ENCODE assay signal across 11 cellular contexts in genomic region chr12:100375023-100375737, GRCh38. TPM values are rescaled to one million over a fixed set of nuclear protein-coding genes. Genes with fewer than 3 reads are reported as not detected.
A peak's percentile ranks its signal among the peaks of the same experiment; 100 is the strongest.
DNase-seq lines count a peak whose midpoint lies in the region; ATAC-seq and TF ChIP-seq lines count a peak whose summit lies in the region.
"Had no signal": no experiment of that assay in that cellular context is flagged by ENCODE, and none has a peak within 500 bp of the region (broad histone marks: within the 10 kb centered on the region; RNA-seq: fewer than 3 reads in every experiment).

No MANE protein-coding gene starts in this region.

- no peak overlapping the region for H3K4me3 Mint-ChIP-seq in CD8-positive, alpha-beta memory T cell
- H3K4me3 Mint-ChIP-seq in activated CD4-positive, alpha-beta T cell treated with anti-CD3 and anti-CD28 coated beads for 36 hours, result no peak overlapping the region

- no peaks in the 10 kb centered on the region for H3K9me3 ChIP-seq in lung (ENCODE audit: control insufficient read depth in 2 of 2, insufficient read depth in 1 of 2, low read length in 1 of 2)
- H3K9me3 ChIP-seq in uterus, result no peaks in the 10 kb centered on the region
- H3K9me3 ChIP-seq in CD8-positive, alpha-beta memory T cell (ENCODE audit: low read length), result no peaks in the 10 kb centered on the region

- H3K36me3 Mint-ChIP-seq in CD8-positive, alpha-beta memory T cell, result no peaks in the 10 kb centered on the region
- no peaks in the 10 kb centered on the region for H3K36me3 Mint-ChIP-seq in activated CD4-positive, alpha-beta T cell treated with anti-CD3 and anti-CD28 coated beads for 36 hours (ENCODE audit: low read depth)

- intact Hi-C loops in uterus (cut with DNase I; ENCODE audit: low total_unique reads), result no loop called here
- intact Hi-C loops in activated CD4-positive, alpha-beta T cell treated with anti-CD3 and anti-CD28 coated beads for 36 hours (cut with DNase I, micrococcal nuclease), result no loop called here

- H3K27ac ChIP-seq in lung (ENCODE audit: low read depth in 1 of 2, low read length in 1 of 2) (no peak overlapping the region), uterus (no peak overlapping the region)
- no peak overlapping the region for H3K27ac ChIP-seq in CD8-positive, alpha-beta memory T cell (ENCODE audit: low read depth, low read length)

- no peak for TF ChIP-seq POLR2A in uterus (IDR thresholded peaks at IDR 0.05)

- no peaks in the 10 kb centered on the region for H3K27me3 ChIP-seq in lung (ENCODE audit: control insufficient read depth, insufficient read depth)
- no peaks in the 10 kb centered on the region for H3K27me3 ChIP-seq in uterus
- no peaks in the 10 kb centered on the region for H3K27me3 ChIP-seq in CD8-positive, alpha-beta memory T cell (ENCODE audit: insufficient read depth, low read length, poor library complexity, severe bottlenecking)

- H3K4me3 ChIP-seq in cardiac fibroblast (replicated peaks in 1 of 2; ENCODE audit: low read depth in 2 of 2, low read length in 2 of 2) (no peak overlapping the region), lung (no peak overlapping the region), uterus (no peak overlapping the region)
- H3K4me3 ChIP-seq in CD8-positive, alpha-beta memory T cell (ENCODE audit: low read length), result no peak overlapping the region

- H3K36me3 ChIP-seq in lung (ENCODE audit: control insufficient read depth in 2 of 2, insufficient read depth in 2 of 2, low read length in 2 of 2) (no peaks in the 10 kb centered on the region), uterus (no peaks in the 10 kb centered on the region)
- no peaks in the 10 kb centered on the region for H3K36me3 ChIP-seq in CD8-positive, alpha-beta memory T cell (ENCODE audit: insufficient read depth, low read length)

- TF ChIP-seq CTCF in cardiac fibroblast (IDR thresholded peaks at IDR 0.05; ENCODE audit: low read depth, low read length), result no peak
- TF ChIP-seq CTCF in lung (IDR thresholded peaks at IDR 0.05; ENCODE audit: control extremely low read depth, extremely low read depth), result no peak
- no peak for TF ChIP-seq CTCF in uterus (IDR thresholded peaks at IDR 0.05)

- H3K9me3 Mint-ChIP-seq in CD8-positive, alpha-beta memory T cell, result no peaks in the 10 kb centered on the region
- H3K9me3 Mint-ChIP-seq in activated CD4-positive, alpha-beta T cell treated with anti-CD3 and anti-CD28 coated beads for 36 hours (ENCODE audit: low read depth), result no peaks in the 10 kb centered on the region

- POLR2A ChIA-PET in CD8-positive, alpha-beta memory T cell (lab: Charles Lee), result no interaction called here
- POLR2A ChIA-PET in activated CD4-positive, alpha-beta T cell treated with anti-CD3 and anti-CD28 coated beads for 36 hours (lab: Charles Lee), result no interaction called here

- peaks cover 2 to 18% of the 10 kb centered on the region in 2 donors for H3K27me3 Mint-ChIP-seq in CD8-positive, alpha-beta memory T cell
- peaks cover 2% of the 10 kb centered on the region for H3K27me3 Mint-ChIP-seq in activated CD4-positive, alpha-beta T cell treated with anti-CD3 and anti-CD28 coated beads for 36 hours

- H3K27ac Mint-ChIP-seq in CD8-positive, alpha-beta memory T cell, result no peak overlapping the region
- no peak overlapping the region for H3K27ac Mint-ChIP-seq in activated CD4-positive, alpha-beta T cell treated with anti-CD3 and anti-CD28 coated beads for 36 hours

- H3K4me1 Mint-ChIP-seq in CD8-positive, alpha-beta memory T cell, result no peaks in the 10 kb centered on the region
- H3K4me1 Mint-ChIP-seq in activated CD4-positive, alpha-beta T cell treated with anti-CD3 and anti-CD28 coated beads for 36 hours, result no peaks in the 10 kb centered on the region

- H3K4me1 ChIP-seq in lung (ENCODE audit: control insufficient read depth in 2 of 2, insufficient read depth in 2 of 2, low read length in 2 of 2) (no peaks in the 10 kb centered on the region), uterus (no peaks in the 10 kb centered on the region)
- H3K4me1 ChIP-seq in CD8-positive, alpha-beta memory T cell (ENCODE audit: insufficient read depth, low read length), result no peaks in the 10 kb centered on the region

- CTCF ChIA-PET in CD8-positive, alpha-beta memory T cell (lab: Charles Lee), result no interaction called here
- CTCF ChIA-PET in activated CD4-positive, alpha-beta T cell treated with anti-CD3 and anti-CD28 coated beads for 36 hours (lab: Charles Lee), result interaction anchor here (0.6 kb wide), 1 partner anchor 9 kb away, joined by 3 read pairs; no protein-coding TSS in a partner anchor

- 57 to 75% methylated on average over 12 of the region's 12 CpGs for WGBS in lung, 2 donors

- DNase-seq in NCI-H82 (lab: John Stamatoyannopoulos, UW) (peak; percentile 7), NCI-H82 treated with DMSO at 0.1 percent for 48 hours (lab: John Stamatoyannopoulos, UW; ENCODE audit: unreplicated experiment) (no peak), cardiac fibroblast (ENCODE audit: low read depth in 2 of 2) (peak; percentile 41 to 76), lung (ENCODE audit: low spot score) (peak; percentile 34), uterus (peak; percentile 28 to 64)
- no peak for DNase-seq in stimulated activated naive CD4-positive, alpha-beta T cell treated with Interleukin-2 at 50 U/mL for 16 hours (lab: John Stamatoyannopoulos, UW)
- no peak for DNase-seq in CD8-positive, alpha-beta memory T cell
- no peak for DNase-seq in activated CD4-positive, alpha-beta T cell treated with anti-CD3 and anti-CD28 coated beads for 36 hours

- peak; percentile 32 for ATAC-seq in lung (ENCODE audit: insufficient read depth, low FRiP score)
- ATAC-seq in activated CD4-positive, alpha-beta T cell treated with anti-CD3 and anti-CD28 coated beads for 36 hours, result no peak

RNA-seq across cellular contexts. Expression of gene SLC17A8, which starts 18.3 kb away (rescaled TPM):
- total RNA-seq in lung, result 10 to 100 TPM in 1 of 2 donors, under 1 TPM in 1; 0.43 to 14.8 TPM
- polyA plus RNA-seq in lung, result under 1 TPM; 0.02 to 0.06 TPM
- total RNA-seq in uterus, result 1 to 10 TPM in 1 of 4 donors, not detected in 3; 1.1 TPM
- not detected for total RNA-seq in CD8-positive, alpha-beta memory T cell
- polyA plus RNA-seq in CD8-positive, alpha-beta memory T cell, result not detected
- total RNA-seq in activated CD4-positive, alpha-beta T cell treated with anti-CD3 and anti-CD28 coated beads for 36 hours, result not detected
- total RNA-seq: activated CD8-positive, alpha-beta memory T cell treated with anti-CD3 and anti-CD28 coated beads for 36 hours; epithelial cell of proximal tubule; pulmonary artery endothelial cell had no signal

Comparison
In these comparisons a context has a peak if more than half of its experiments do, and no peak if none do; other contexts are left out.
1. DNase-seq: peak in NCI-H82 (single experiment), cardiac fibroblast (2 of 2), lung (single experiment) and uterus (2 of 2); none in NCI-H82 treated with DMSO at 0.1 percent for 48 hours (single experiment), stimulated activated naive CD4-positive, alpha-beta T cell treated with Interleukin-2 at 50 U/mL for 16 hours (single experiment), CD8-positive, alpha-beta memory T cell (0 of 5) and activated CD4-positive, alpha-beta T cell treated with anti-CD3 and anti-CD28 coated beads for 36 hours (single experiment).